27 cellular contexts compared by ENCODE assay signal in the genomic region with DNA sequence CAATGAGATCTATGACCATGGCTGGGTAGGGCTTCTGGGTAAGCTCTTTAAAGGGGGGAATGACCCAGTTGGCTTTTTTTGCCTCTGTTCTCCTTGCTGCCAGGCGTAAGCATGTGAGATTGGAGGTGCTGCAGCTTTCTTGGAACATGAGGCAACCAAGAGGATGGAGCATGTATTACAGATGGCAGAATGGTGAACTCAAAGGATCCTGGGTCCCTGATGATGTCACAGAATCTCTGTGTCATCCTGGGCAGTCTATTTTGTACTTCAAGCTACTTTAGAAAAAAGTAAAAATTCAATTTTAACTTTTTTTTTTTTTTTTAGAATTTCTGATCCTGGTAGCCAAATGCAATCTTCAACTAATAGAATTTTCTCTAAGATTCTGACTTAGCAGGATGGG. TPM values are rescaled to one million over a fixed set of nuclear protein-coding genes. Genes with fewer than 3 reads are reported as not detected.
A peak's percentile ranks its signal among the peaks of the same experiment; 100 is the strongest.
DNase-seq lines count a peak whose midpoint lies in the region; FAIRE-seq and TF ChIP-seq lines count a peak whose summit lies in the region.
"Had no signal": no experiment of that assay in that cellular context is flagged by ENCODE, and none has a peak within 500 bp of the region (broad histone marks: within the 10 kb centered on the region; RNA-seq: fewer than 3 reads in every experiment).

No MANE protein-coding gene starts in this region.

- peaks cover 50% of the 10 kb centered on the region for H3K27me3 ChIP-seq in osteoblast (ENCODE audit: insufficient read depth, low read length)
- H3K27me3 ChIP-seq: BE2C had no signal

- no peak for TF ChIP-seq CTCF in osteoblast (IDR thresholded peaks at IDR 0.05; ENCODE audit: extremely low read depth, low read depth, low read length)

- no peak for FAIRE-seq in H54 (lab: Jason Lieb, UNC)
- FAIRE-seq: G401.6 had no signal

- no peak for TF ChIP-seq POLR2A in H54 (IDR thresholded peaks at IDR 0.05; ENCODE audit: low read depth, low read length)

- DNase-seq in DMS53 (lab: John Stamatoyannopoulos, UW) (peak; percentile 8), DMS53 treated with DMSO at 0.1 percent for 48 hours (lab: John Stamatoyannopoulos, UW; ENCODE audit: unreplicated experiment) (no peak), H54 (ENCODE audit: insufficient read length, low spot score) (peak; percentile 29), SK-MEL-5 (ENCODE audit: low read depth, low spot score) (peak; percentile 9), osteoblast (ENCODE audit: insufficient read length, low spot score, missing footprints) (peak; percentile 92), DMS 273 treated with DMSO at 0.1 percent for 48 hours (lab: John Stamatoyannopoulos, UW) (no peak), NCI-H2081 (lab: John Stamatoyannopoulos, UW) (no peak), activated T-cell treated with anti-CD3 and anti-CD28 coated beads for 4 hours (no peak)
- DNase-seq: BE2C; CD8-positive, alpha-beta memory T cell; H9; Kasumi-1; MV-4-11; NCI-H1105 treated with DMSO at 0.1 percent for 48 hours; NCI-H146; NCI-H2029; NCI-H446 treated with DMSO at 0.1 percent for 48 hours; NCI-H526; Right ventricle myocardium superior; RPMI8226 had no signal

- no peak overlapping the region for H3K27ac ChIP-seq in osteoblast (ENCODE audit: low read depth, low read length)
- H3K27ac ChIP-seq: 22Rv1, PC-9, SJSA1 had no signal

- H3K36me3 ChIP-seq in osteoblast (ENCODE audit: insufficient read depth, low read length) = no peaks in the 10 kb centered on the region
- H3K36me3 ChIP-seq: BE2C, SJSA1 had no signal

- no peak overlapping the region for H3K4me2 ChIP-seq in osteoblast (ENCODE audit: insufficient read depth, low read length)

- no peaks in the 10 kb centered on the region for H3K9me3 ChIP-seq in osteoblast (ENCODE audit: low read depth, low read length)
- H3K9me3 ChIP-seq: BE2C, SJSA1 had no signal

- no peaks in the 10 kb centered on the region for H4K20me1 ChIP-seq in osteoblast (ENCODE audit: insufficient read depth, low read length)

- no peaks in the 10 kb centered on the region for H3K79me2 ChIP-seq in osteoblast (ENCODE audit: insufficient read depth, low read length)

- in situ Hi-C loops in SK-MEL-5 (cut with HindIII; ENCODE audit: low pct_unique_long_range_greater_than_20kb, low sequenced_read_pairs) = no loop called here

- H3K4me3 ChIP-seq in osteoblast (ENCODE audit: insufficient read depth, low read length) = no peak overlapping the region
- H3K4me3 ChIP-seq: PC-9, SJSA1 had no signal

- no peak overlapping the region for H2AFZ ChIP-seq in osteoblast (ENCODE audit: low read length)
- H2AFZ ChIP-seq: PC-9 had no signal

- H3K4me1 ChIP-seq in osteoblast (ENCODE audit: insufficient read depth, low read length) = peaks cover 4% of the 10 kb centered on the region
- H3K4me1 ChIP-seq: BE2C, SJSA1 had no signal

RNA-seq across cellular contexts. Expression of gene KRT82, which starts 8.0 kb away (rescaled TPM):
- total RNA-seq in SK-MEL-5 (2014; rRNA removed; shearing (Covaris generic)) = not detected in 2 replicates
- polyA plus RNA-seq in SK-MEL-5 (2015; cell fraction: cytosol; rRNA removed) = not detected in 2 replicates
- polyA plus RNA-seq in SK-MEL-5 (2015; cell fraction: nucleus; rRNA removed) = not detected in 2 replicates
- total RNA-seq in osteoblast = not detected in 2 replicates
- total RNA-seq: CD8-positive, alpha-beta memory T cell; Daoy; H9; MCF 10A; PC-9; Right ventricle myocardium superior; SJSA1 had no signal
- polyA plus RNA-seq: CD14-positive monocyte; CD8-positive, alpha-beta memory T cell had no signal

RNA-seq across cellular contexts. Expression of gene KRT84, which starts 12.7 kb away (rescaled TPM):
- not detected in 2 replicates for total RNA-seq in SK-MEL-5 (2014; rRNA removed; shearing (Covaris generic))
- not detected in 2 replicates for polyA plus RNA-seq in SK-MEL-5 (2015; cell fraction: cytosol; rRNA removed)
- not detected in 2 replicates for polyA plus RNA-seq in SK-MEL-5 (2015; cell fraction: nucleus; rRNA removed)
- not detected in 2 replicates for total RNA-seq in osteoblast
- total RNA-seq: CD8-positive, alpha-beta memory T cell; Daoy; H9; MCF 10A; PC-9; Right ventricle myocardium superior; SJSA1 had no signal
- polyA plus RNA-seq: CD14-positive monocyte; CD8-positive, alpha-beta memory T cell had no signal

RNA-seq across cellular contexts. Expression of gene KRT85, which starts 30.9 kb away (rescaled TPM):
- total RNA-seq in SK-MEL-5 (2014; rRNA removed; shearing (Covaris generic)) = not detected in 2 replicates
- polyA plus RNA-seq in SK-MEL-5 (2015; cell fraction: cytosol; rRNA removed) = not detected in 2 replicates
- not detected in 2 replicates for polyA plus RNA-seq in SK-MEL-5 (2015; cell fraction: nucleus; rRNA removed)
- total RNA-seq in osteoblast = not detected in 2 replicates
- total RNA-seq: CD8-positive, alpha-beta memory T cell; H9; PC-9; Right ventricle myocardium superior; SJSA1 had no signal
- polyA plus RNA-seq: CD14-positive monocyte; CD8-positive, alpha-beta memory T cell had no signal

RNA-seq across cellular contexts. Expression of gene KRT75, which starts 36.0 kb away (rescaled TPM):
- total RNA-seq in SK-MEL-5 (2014; rRNA removed; shearing (Covaris generic)) = not detected in 2 replicates
- polyA plus RNA-seq in SK-MEL-5 (2015; cell fraction: cytosol; rRNA removed) = not detected in 2 replicates
- polyA plus RNA-seq in SK-MEL-5 (2015; cell fraction: nucleus; rRNA removed) = not detected in 2 replicates
- under 0.01 TPM in 1 of 2 replicates, not detected in the other for total RNA-seq in osteoblast
- total RNA-seq: CD8-positive, alpha-beta memory T cell; H9; MCF 10A; PC-9; Right ventricle myocardium superior; SJSA1 had no signal
- polyA plus RNA-seq: CD14-positive monocyte; CD8-positive, alpha-beta memory T cell had no signal

RNA-seq across cellular contexts. Expression of gene KRT6B, which starts 53.8 kb away (rescaled TPM):
- not detected in 2 replicates for total RNA-seq in SK-MEL-5 (2014; rRNA removed; shearing (Covaris generic))
- not detected in 2 replicates for polyA plus RNA-seq in SK-MEL-5 (2015; cell fraction: cytosol; rRNA removed)
- not detected in 2 replicates for polyA plus RNA-seq in SK-MEL-5 (2015; cell fraction: nucleus; rRNA removed)
- total RNA-seq in osteoblast = not detected in 2 replicates
- total RNA-seq: CD8-positive, alpha-beta memory T cell; Daoy; H9; Right ventricle myocardium superior; SJSA1 had no signal
- polyA plus RNA-seq: CD14-positive monocyte; CD8-positive, alpha-beta memory T cell had no signal

Comparison
In these comparisons a context has a peak if more than half of its experiments do, and no peak if none do; other contexts are left out.
1. DNase-seq: peak in DMS53 (single experiment), H54 (single experiment), SK-MEL-5 (single experiment) and osteoblast (single experiment); none in DMS53 treated with DMSO at 0.1 percent for 48 hours (single experiment), DMS 273 treated with DMSO at 0.1 percent for 48 hours (single experiment), NCI-H2081 (0 of 2) and activated T-cell treated with anti-CD3 and anti-CD28 coated beads for 4 hours (single experiment).